29 cellular contexts compared by ENCODE assay signal in the genomic region with DNA sequence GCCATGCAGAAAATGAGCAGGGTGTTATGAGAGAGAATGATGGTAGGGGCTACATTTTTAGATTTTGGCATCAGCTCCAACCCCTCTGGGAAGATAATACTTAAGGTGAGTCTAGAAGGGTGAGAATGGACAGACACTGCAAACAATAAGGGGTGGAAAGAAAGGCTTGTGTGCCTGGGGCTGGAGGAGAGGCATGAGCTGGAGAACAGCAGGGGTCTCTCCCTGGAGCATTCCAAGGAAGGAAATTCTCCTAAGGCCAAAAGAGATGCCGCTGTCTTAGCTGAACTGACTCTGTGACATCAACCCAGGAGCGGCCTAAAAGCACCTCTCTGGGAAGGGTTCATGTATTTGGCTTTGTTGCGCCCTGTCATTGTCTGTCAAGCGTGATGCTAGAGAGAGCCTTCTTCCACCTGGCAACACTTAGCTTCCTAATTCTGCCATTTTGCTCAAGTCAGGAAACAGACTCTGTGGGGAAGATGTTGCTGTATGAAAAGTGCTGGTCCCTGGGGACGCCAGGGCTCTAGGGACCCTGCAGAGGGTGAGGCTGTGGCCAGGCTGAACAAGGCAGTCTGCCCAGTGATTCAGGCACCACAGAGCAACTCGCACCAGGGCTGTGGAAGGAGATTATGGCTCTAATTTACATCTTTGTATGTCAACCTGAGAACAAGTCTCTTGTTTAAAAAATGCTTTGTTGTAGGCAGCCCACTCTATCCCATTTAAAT.
DNase-seq lines count a peak whose midpoint lies in the region; ATAC-seq, FAIRE-seq and TF ChIP-seq lines count a peak whose summit lies in the region.
"Had no signal": no experiment of that assay in that cellular context is flagged by ENCODE, and none has a peak within 500 bp of the region (broad histone marks: within the 10 kb centered on the region; RNA-seq: fewer than 3 reads in every experiment).

No MANE protein-coding gene starts in this region.

- no peak for TF ChIP-seq POLR2A in H54 (IDR thresholded peaks at IDR 0.05; ENCODE audit: low read depth, low read length)

- H3K9me3 Mint-ChIP-seq in stimulated activated naive B cell treated with anti-CD40 and anti-IgM and Interleukin-4, amounts not matched to agents 10 μg/mL and 1 μg/mL and 100 μg/mL, for 72 hours, result peaks cover 2 to 5% of the 10 kb centered on the region in 2 donors
- no peaks in the 10 kb centered on the region for H3K9me3 Mint-ChIP-seq in activated CD4-positive, alpha-beta memory T cell treated with anti-CD3 and anti-CD28 coated beads for 36 hours
- H3K9me3 Mint-ChIP-seq: activated CD4-positive, alpha-beta T cell treated with anti-CD3 and anti-CD28 coated beads, Interleukin-2, amount 10 ng/mL, durations not matched to agents 24 days and 14 days; mesothelial cell of epicardium; natural killer cell had no signal

- peak; percentile 45 to 51 for ATAC-seq in stimulated activated naive B cell treated with anti-CD40 and anti-IgM and Interleukin-4, amounts not matched to agents 10 μg/mL and 1 μg/mL and 100 μg/mL, for 72 hours (replicated peaks)
- ATAC-seq: activated CD8-positive, alpha-beta memory T cell treated with anti-CD3 and anti-CD28 coated beads, Interleukin-2, amount 10 ng/mL, durations not matched to agents 7 days and 5 days; activated T-cell treated with anti-CD3 and anti-CD28 coated beads, Interleukin-2, amount 50 U/mL, for 72 hours; esophagus mucosa; K562; natural killer cell had no signal

- no peak overlapping the region for H3K27ac Mint-ChIP-seq in stimulated activated naive B cell treated with anti-CD40 and anti-IgM and Interleukin-4, amounts not matched to agents 10 μg/mL and 1 μg/mL and 100 μg/mL, for 72 hours
- no peak overlapping the region for H3K27ac Mint-ChIP-seq in activated CD4-positive, alpha-beta memory T cell treated with anti-CD3 and anti-CD28 coated beads for 36 hours
- H3K27ac Mint-ChIP-seq: activated CD4-positive, alpha-beta T cell treated with anti-CD3 and anti-CD28 coated beads, Interleukin-2, amount 10 ng/mL, durations not matched to agents 24 days and 14 days; activated CD8-positive, alpha-beta memory T cell treated with anti-CD3 and anti-CD28 coated beads, Interleukin-2, amount 10 ng/mL, durations not matched to agents 7 days and 5 days; activated T-cell treated with anti-CD3 and anti-CD28 coated beads, Interleukin-2, amount 50 U/mL, for 72 hours; mesothelial cell of epicardium; natural killer cell had no signal

- CTCF ChIA-PET in activated CD4-positive, alpha-beta memory T cell treated with anti-CD3 and anti-CD28 coated beads for 36 hours (lab: Charles Lee), result no interaction called here

- H3K4me3 Mint-ChIP-seq in stimulated activated naive B cell treated with anti-CD40 and anti-IgM and Interleukin-4, amounts not matched to agents 10 μg/mL and 1 μg/mL and 100 μg/mL, for 72 hours, result no peak overlapping the region
- H3K4me3 Mint-ChIP-seq in activated CD4-positive, alpha-beta memory T cell treated with anti-CD3 and anti-CD28 coated beads for 36 hours, result no peak overlapping the region
- H3K4me3 Mint-ChIP-seq: activated CD4-positive, alpha-beta T cell treated with anti-CD3 and anti-CD28 coated beads, Interleukin-2, amount 10 ng/mL, durations not matched to agents 24 days and 14 days; activated CD8-positive, alpha-beta memory T cell treated with anti-CD3 and anti-CD28 coated beads, Interleukin-2, amount 10 ng/mL, durations not matched to agents 7 days and 5 days; activated T-cell treated with anti-CD3 and anti-CD28 coated beads, Interleukin-2, amount 50 U/mL, for 72 hours; mesothelial cell of epicardium; natural killer cell had no signal

- intact Hi-C loops in activated CD4-positive, alpha-beta memory T cell treated with anti-CD3 and anti-CD28 coated beads for 36 hours (cut with micrococcal nuclease), result no loop called here

- DNase-seq in NCI-H345 treated with DMSO at 0.1 percent for 48 hours (lab: John Stamatoyannopoulos, UW; ENCODE audit: unreplicated experiment), result peak; percentile 1
- no peak for DNase-seq in NCI-H345 (lab: John Stamatoyannopoulos, UW)
- peak; percentile 69 for DNase-seq in NCI-H1436 treated with DMSO at 0.1 percent for 48 hours (lab: John Stamatoyannopoulos, UW)
- peak; percentile 15 for DNase-seq in cerebellar cortex (ENCODE audit: low spot score)
- no peak for DNase-seq in stimulated activated naive B cell treated with anti-CD40 and anti-IgM and Interleukin-4, amounts not matched to agents 10 μg/mL and 1 μg/mL and 100 μg/mL, for 72 hours
- DNase-seq in ureter (ENCODE audit: low spot score), result no peak
- no peak for DNase-seq in activated CD4-positive, alpha-beta memory T cell treated with anti-CD3 and anti-CD28 coated beads for 36 hours
- no peak for DNase-seq in H54 (ENCODE audit: insufficient read length, low spot score)
- DNase-seq: activated CD4-positive, alpha-beta T cell treated with anti-CD3 and anti-CD28 coated beads, Interleukin-2, amount 10 ng/mL, durations not matched to agents 24 days and 14 days; activated CD8-positive, alpha-beta memory T cell treated with anti-CD3 and anti-CD28 coated beads, Interleukin-2, amount 10 ng/mL, durations not matched to agents 7 days and 5 days; activated naive CD4-positive, alpha-beta T cell treated with Interleukin-2 at 50 U/mL for 16 hours; activated T-cell treated with anti-CD3 and anti-CD28 coated beads, Interleukin-2, amount 50 U/mL, for 72 hours; adrenal gland; colonic mucosa; effector memory CD4-positive, alpha-beta T cell; foreskin melanocyte; left ventricle myocardium inferior; MG63; natural killer cell; NCI-H1694 treated with DMSO at 0.1 percent for 48 hours; NCI-H524 treated with DMSO at 0.1 percent for 48 hours; retina; small intestine; stimulated activated CD4-positive, alpha-beta T cell treated with anti-CD3 and anti-CD28 coated beads, Interleukin-1b, Interleukin-23, amount 100 ng/mL, for 48 hours had no signal

- no peak for FAIRE-seq in H54 (lab: Jason Lieb, UNC)
- FAIRE-seq: A204.1, GM12892, K562, small intestine had no signal

- H3K36me3 Mint-ChIP-seq in stimulated activated naive B cell treated with anti-CD40 and anti-IgM and Interleukin-4, amounts not matched to agents 10 μg/mL and 1 μg/mL and 100 μg/mL, for 72 hours, result no peaks in the 10 kb centered on the region
- H3K36me3 Mint-ChIP-seq in activated CD4-positive, alpha-beta memory T cell treated with anti-CD3 and anti-CD28 coated beads for 36 hours, result no peaks in the 10 kb centered on the region
- H3K36me3 Mint-ChIP-seq: activated CD8-positive, alpha-beta memory T cell treated with anti-CD3 and anti-CD28 coated beads, Interleukin-2, amount 10 ng/mL, durations not matched to agents 7 days and 5 days; mesothelial cell of epicardium; natural killer cell had no signal

- H3K4me1 Mint-ChIP-seq in stimulated activated naive B cell treated with anti-CD40 and anti-IgM and Interleukin-4, amounts not matched to agents 10 μg/mL and 1 μg/mL and 100 μg/mL, for 72 hours, result peaks cover 0 to 2% of the 10 kb centered on the region in 2 donors
- H3K4me1 Mint-ChIP-seq in activated CD4-positive, alpha-beta memory T cell treated with anti-CD3 and anti-CD28 coated beads for 36 hours (ENCODE audit: low read depth), result no peaks in the 10 kb centered on the region
- H3K4me1 Mint-ChIP-seq: activated CD4-positive, alpha-beta T cell treated with anti-CD3 and anti-CD28 coated beads, Interleukin-2, amount 10 ng/mL, durations not matched to agents 24 days and 14 days; activated CD8-positive, alpha-beta memory T cell treated with anti-CD3 and anti-CD28 coated beads, Interleukin-2, amount 10 ng/mL, durations not matched to agents 7 days and 5 days; mesothelial cell of epicardium; natural killer cell had no signal

- POLR2A ChIA-PET in activated CD4-positive, alpha-beta memory T cell treated with anti-CD3 and anti-CD28 coated beads for 36 hours (lab: Charles Lee), result no interaction called here

- H3K27me3 Mint-ChIP-seq in stimulated activated naive B cell treated with anti-CD40 and anti-IgM and Interleukin-4, amounts not matched to agents 10 μg/mL and 1 μg/mL and 100 μg/mL, for 72 hours, result peaks cover 0 to 6% of the 10 kb centered on the region in 2 donors
- no peaks in the 10 kb centered on the region for H3K27me3 Mint-ChIP-seq in activated CD4-positive, alpha-beta memory T cell treated with anti-CD3 and anti-CD28 coated beads for 36 hours
- H3K27me3 Mint-ChIP-seq: activated CD4-positive, alpha-beta T cell treated with anti-CD3 and anti-CD28 coated beads, Interleukin-2, amount 10 ng/mL, durations not matched to agents 24 days and 14 days; activated CD8-positive, alpha-beta memory T cell treated with anti-CD3 and anti-CD28 coated beads, Interleukin-2, amount 10 ng/mL, durations not matched to agents 7 days and 5 days had no signal

Comparison
In these comparisons a context has a peak if more than half of its experiments do, and no peak if none do; other contexts are left out.
1. DNase-seq: peak in NCI-H345 treated with DMSO at 0.1 percent for 48 hours (single experiment), NCI-H1436 treated with DMSO at 0.1 percent for 48 hours (single experiment) and cerebellar cortex (single experiment); none in NCI-H345 (single experiment), stimulated activated naive B cell treated with anti-CD40 and anti-IgM and Interleukin-4, amounts not matched to agents 10 μg/mL and 1 μg/mL and 100 μg/mL, for 72 hours (single experiment), ureter (single experiment), activated CD4-positive, alpha-beta memory T cell treated with anti-CD3 and anti-CD28 coated beads for 36 hours (single experiment) and H54 (single experiment).